In genomic region chr9:447230-448025, GRCh38 we compare ENCODE assay signal across 8 cellular contexts. TPM values are rescaled to one million over a fixed set of nuclear protein-coding genes. Genes with fewer than 3 reads are reported as not detected.
DNase-seq lines count a peak whose midpoint lies in the region; ATAC-seq and TF ChIP-seq lines count a peak whose summit lies in the region.

No MANE protein-coding gene starts in this region.

- peak overlapping the region in 1 of 4 donors; percentile 20 for H3K27ac ChIP-seq in transverse colon
- no peak overlapping the region for H3K27ac ChIP-seq in WERI-Rb-1

- no peaks in the 10 kb centered on the region for H3K27me3 Mint-ChIP-seq in activated CD8-positive, alpha-beta memory T cell treated with anti-CD3 and anti-CD28 coated beads, Interleukin-2, amount 10 ng/mL, durations not matched to agents 7 days and 5 days

- peak; percentile 20 for DNase-seq in BJ (ENCODE audit: low read depth)
- DNase-seq in HK-2 (ENCODE audit: unreplicated experiment): peak; percentile 20
- DNase-seq in activated CD8-positive, alpha-beta memory T cell treated with anti-CD3 and anti-CD28 coated beads, Interleukin-2, amount 10 ng/mL, durations not matched to agents 7 days and 5 days: peak; percentile 94
- peak; percentile 77 for DNase-seq in iris pigment epithelial cell (ENCODE audit: low read depth)
- peak; percentile 44 for DNase-seq in transverse colon
- DNase-seq in WERI-Rb-1: no peak

- intact Hi-C loops in transverse colon (cut with DNase I; ENCODE audit: low total_unique reads): no loop called here

- H3K4me1 ChIP-seq in transverse colon: peaks cover 0 to 3% (median 0%) of the 10 kb centered on the region in 4 donors

- peaks cover 42% of the 10 kb centered on the region for H3K4me1 Mint-ChIP-seq in activated CD8-positive, alpha-beta memory T cell treated with anti-CD3 and anti-CD28 coated beads, Interleukin-2, amount 10 ng/mL, durations not matched to agents 7 days and 5 days

- TF ChIP-seq POLR2A in transverse colon (IDR thresholded peaks at IDR 0.05): no peak

- H3K4me3 Mint-ChIP-seq in activated CD8-positive, alpha-beta memory T cell treated with anti-CD3 and anti-CD28 coated beads, Interleukin-2, amount 10 ng/mL, durations not matched to agents 7 days and 5 days: peak overlapping the region; percentile 46

- H3K9me3 Mint-ChIP-seq in activated CD8-positive, alpha-beta memory T cell treated with anti-CD3 and anti-CD28 coated beads, Interleukin-2, amount 10 ng/mL, durations not matched to agents 7 days and 5 days (ENCODE audit: low read depth): no peaks in the 10 kb centered on the region

- H3K27me3 ChIP-seq in BJ (ENCODE audit: control insufficient read depth, insufficient read depth, low read length): no peaks in the 10 kb centered on the region
- no peaks in the 10 kb centered on the region for H3K27me3 ChIP-seq in transverse colon
- no peaks in the 10 kb centered on the region for H3K27me3 ChIP-seq in WERI-Rb-1 (ENCODE audit: insufficient read depth, low read depth, severe bottlenecking)

- peak; percentile 99 for ATAC-seq in activated CD8-positive, alpha-beta memory T cell treated with anti-CD3 and anti-CD28 coated beads, Interleukin-2, amount 10 ng/mL, durations not matched to agents 7 days and 5 days
- no peak for ATAC-seq in HG03175 (IDR thresholded peaks at IDR 0.05; ENCODE audit: unreplicated experiment)
- ATAC-seq in HG03520 (IDR thresholded peaks at IDR 0.05; ENCODE audit: unreplicated experiment): no peak

- H3K36me3 Mint-ChIP-seq in activated CD8-positive, alpha-beta memory T cell treated with anti-CD3 and anti-CD28 coated beads, Interleukin-2, amount 10 ng/mL, durations not matched to agents 7 days and 5 days: peaks cover 79% of the 10 kb centered on the region

- TF ChIP-seq EP300 in transverse colon (IDR thresholded peaks at IDR 0.05; ENCODE audit: low read depth): no peak

- H3K36me3 ChIP-seq in BJ (ENCODE audit: control insufficient read depth, insufficient read depth, low read length) (no peaks in the 10 kb centered on the region), transverse colon (no peaks in the 10 kb centered on the region), WERI-Rb-1 (peaks cover 45% of the 10 kb centered on the region)

- TF ChIP-seq CTCF in BJ (IDR thresholded peaks at IDR 0.05; ENCODE audit: insufficient read depth, low read depth, low read length) (no peak), transverse colon (IDR thresholded peaks at IDR 0.05) (no peak), WERI-Rb-1 (IDR thresholded peaks at IDR 0.05; ENCODE audit: low read depth, low read length) (no peak)

- H3K4me3 ChIP-seq in BJ (ENCODE audit: low read depth, low read length) (no peak overlapping the region), transverse colon (no peak overlapping the region), WERI-Rb-1 (ENCODE audit: low read depth, low read length) (no peak overlapping the region)

- no peaks in the 10 kb centered on the region for H3K9me3 ChIP-seq in transverse colon
- H3K9me3 ChIP-seq in WERI-Rb-1 (ENCODE audit: severe bottlenecking): no peaks in the 10 kb centered on the region

- CTCF ChIA-PET in BJ (lab: Yijun Ruan, JAX): interaction anchor here (0.6 to 1.0 kb wide), 3 partner anchors 10 to 558 kb away, joined by 3 read pairs; no protein-coding TSS in a partner anchor
- CTCF ChIA-PET in activated CD8-positive, alpha-beta memory T cell treated with anti-CD3 and anti-CD28 coated beads, Interleukin-2, amount 10 ng/mL, durations not matched to agents 7 days and 5 days (lab: Charles Lee): interaction anchor here (0.8 to 2.2 kb wide), 10 partner anchors 9 to 68 kb away, joined by 3 to 13 read pairs (median 4); no protein-coding TSS in a partner anchor

- in situ Hi-C loops in transverse colon (cut with MboI; ENCODE audit: low pct_ligation_motif_present in 1 of 4, low pct_unique_long_range_greater_than_20kb in 1 of 4, low sequenced_read_pairs in 3 of 4): no loop called here

- POLR2A ChIA-PET in BJ (lab: Charles Lee): no interaction called here

- H3K27ac Mint-ChIP-seq in activated CD8-positive, alpha-beta memory T cell treated with anti-CD3 and anti-CD28 coated beads, Interleukin-2, amount 10 ng/mL, durations not matched to agents 7 days and 5 days: peak overlapping the region; percentile 84

- 47 to 50% methylated on average over 4 of the region's 4 CpGs for WGBS in transverse colon (ENCODE audit: low coverage in 1 of 2), 2 donors

RNA-seq across cellular contexts. Expression of gene KANK1, which starts 57.1 kb away (rescaled TPM):
- polyA plus RNA-seq in BJ (2011; rRNA removed): 32.6 and 42.6 TPM in 2 replicates
- 49.8 and 61.2 TPM in 2 replicates for polyA minus RNA-seq in BJ (2011; rRNA and poly(A)+ RNA removed)
- total RNA-seq in activated CD8-positive, alpha-beta memory T cell treated with anti-CD3 and anti-CD28 coated beads, Interleukin-2, amount 10 ng/mL, durations not matched to agents 7 days and 5 days: 1 to 10 TPM; 5.0 to 6.1 TPM
- total RNA-seq in transverse colon: 10 to 100 TPM; 33.9 to 45.6 (median 43.1) TPM

Comparison
In these comparisons a context has a peak if more than half of its experiments do, and no peak if none do; other contexts are left out.
1. RNA of gene KANK1, which starts 57.1 kb away (total RNA-seq): 33.9 to 45.6 TPM in transverse colon; 5.0 to 6.1 TPM in activated CD8-positive, alpha-beta memory T cell treated with anti-CD3 and anti-CD28 coated beads, Interleukin-2, amount 10 ng/mL, durations not matched to agents 7 days and 5 days; every median in the first group is over 4 times any median in the second.